In the genomic region with DNA sequence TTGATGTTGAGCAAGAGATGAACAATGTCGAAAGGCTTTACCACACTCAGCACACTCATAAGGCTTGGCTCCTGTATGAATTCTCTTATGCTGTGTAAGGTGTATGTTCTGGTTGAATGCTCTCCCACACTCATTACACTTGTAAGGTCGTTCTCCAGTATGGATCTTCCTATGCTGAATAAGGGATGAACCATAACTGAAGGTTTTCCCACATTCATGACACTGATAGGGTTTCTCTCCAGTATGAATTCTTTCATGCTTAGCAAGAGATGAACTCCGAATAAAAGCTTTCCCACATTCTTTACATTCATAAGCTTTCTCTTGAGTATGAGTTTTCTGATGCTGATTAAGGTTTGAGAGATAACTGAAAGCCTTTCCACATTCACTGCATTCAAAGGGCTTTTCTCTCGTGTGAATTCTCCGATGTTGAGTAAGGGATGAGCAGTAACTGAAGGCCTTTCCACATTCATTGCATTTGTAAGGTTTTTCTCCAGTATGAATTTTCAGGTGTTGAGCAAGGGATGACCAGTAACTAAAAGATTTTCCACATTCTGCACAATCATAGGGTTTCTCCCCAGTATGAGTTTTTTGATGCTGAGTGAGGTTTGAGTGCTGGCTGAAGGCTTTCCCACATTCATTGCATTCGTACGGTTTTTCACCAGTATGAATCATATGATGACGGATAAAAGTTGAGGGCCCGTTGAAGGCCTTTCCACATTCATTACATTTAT, we compare ENCODE assay signal across 1 cellular context.
TF ChIP-seq lines count a peak whose summit lies in the region.

No MANE protein-coding gene starts in this region.

TF ChIP-seq in endothelial cell of umbilical vein, 7 proteins besides CTCF, POLR2A, EP300 and RAD21 (continued from another document):
- TF ChIP-seq, protein P1, sequence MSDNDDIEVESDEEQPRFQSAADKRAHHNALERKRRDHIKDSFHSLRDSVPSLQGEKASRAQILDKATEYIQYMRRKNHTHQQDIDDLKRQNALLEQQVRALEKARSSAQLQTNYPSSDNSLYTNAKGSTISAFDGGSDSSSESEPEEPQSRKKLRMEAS (IDR thresholded peaks at IDR 0.05; ENCODE audit: insufficient read depth, insufficient read length) = no peak
TF ChIP-seq in endothelial cell of umbilical vein: peak in this region for 0.
